In the genomic region with DNA sequence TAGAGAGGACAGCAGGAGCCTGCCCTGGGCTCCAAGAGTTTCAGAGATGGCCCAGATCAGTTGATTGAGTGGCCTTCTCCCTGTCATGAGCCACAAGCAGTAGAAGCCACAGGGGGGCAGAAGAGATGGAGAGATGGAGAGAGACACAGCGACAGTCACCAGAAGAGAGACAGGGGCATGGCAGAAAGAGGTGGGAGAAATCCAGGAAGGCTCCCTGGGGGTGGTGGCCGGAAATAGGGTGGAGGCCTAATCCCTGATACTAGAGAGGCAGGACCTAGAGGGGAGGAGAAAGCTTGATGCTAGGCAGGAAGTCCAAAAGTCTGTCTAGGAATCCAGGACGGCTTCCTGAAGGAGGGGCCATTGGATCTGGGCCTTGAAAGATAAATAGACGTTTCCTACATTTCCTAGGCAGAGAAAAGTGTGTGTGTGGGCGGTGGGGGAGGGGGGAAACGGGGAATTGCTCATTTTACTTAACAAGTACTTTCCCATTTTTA, we compare ENCODE assay signal across 7 cellular contexts. TPM values are rescaled to one million over a fixed set of nuclear protein-coding genes. Genes with fewer than 3 reads are reported as not detected.
DNase-seq lines count a peak whose midpoint lies in the region; FAIRE-seq and TF ChIP-seq lines count a peak whose summit lies in the region.

No MANE protein-coding gene starts in this region.

- H3K4me1 ChIP-seq in OCI-LY7 (ENCODE audit: insufficient read depth, low read length, poor library complexity, severe bottlenecking) (peaks cover 23% of the 10 kb centered on the region), adipocyte (ENCODE audit: control insufficient read depth, insufficient read depth, low read length) (peaks cover 43% of the 10 kb centered on the region)

- intact Hi-C loops in OCI-LY7 (cut with micrococcal nuclease; ENCODE audit: unreplicated experiment): loop anchor here (1.0 kb wide), 1 partner anchor 116 kb away; no protein-coding TSS in a partner anchor

- no peak overlapping the region for H3K4me2 ChIP-seq in OCI-LY7 (ENCODE audit: low read length)

- no TSS peak for BruUV-seq in OCI-LY7 (replicated peaks; lab: Mats Ljungman, UMichigan)

- no peaks in the 10 kb centered on the region for H3K79me2 ChIP-seq in OCI-LY7 (ENCODE audit: insufficient read depth, low read depth, low read length)

- H3K9me2 ChIP-seq in OCI-LY7 (ENCODE audit: insufficient read depth, low read length): no peaks in the 10 kb centered on the region

- peak; percentile 72 for DNase-seq in GM13976 (ENCODE audit: low spot score)
- DNase-seq in OCI-LY7 (ENCODE audit: low spot score): peak; percentile 72
- DNase-seq in adipocyte (ENCODE audit: low read depth): peak; percentile 25
- no peak for DNase-seq in urothelium cell line (ENCODE audit: low spot score)
- DNase-seq in NCI-H2029 (lab: John Stamatoyannopoulos, UW): no peak

- CTCF ChIA-PET in OCI-LY7 (lab: Charles Lee; ENCODE audit: unreplicated experiment): interaction anchor here (0.5 kb wide), 1 partner anchor 122 kb away, joined by 3 read pairs; no protein-coding TSS in a partner anchor

- no peak overlapping the region for H2AFZ ChIP-seq in OCI-LY7 (ENCODE audit: low read length)

- H3K36me3 ChIP-seq in OCI-LY7 (ENCODE audit: insufficient read depth, low read length): no peaks in the 10 kb centered on the region
- no peaks in the 10 kb centered on the region for H3K36me3 ChIP-seq in adipocyte (ENCODE audit: control insufficient read depth, insufficient read depth, low read length, severe bottlenecking)

- in situ Hi-C loops in GM13976 (cut with MboI; ENCODE audit: low sequenced_read_pairs, unreplicated experiment): no loop called here

- H3K27me3 ChIP-seq in adipocyte (replicated peaks; ENCODE audit: control insufficient read depth, insufficient read depth, low read length): no peaks in the 10 kb centered on the region
- H3K27me3 ChIP-seq in layer of hippocampus (ENCODE audit: control insufficient read depth, insufficient read depth, low read length): no peaks in the 10 kb centered on the region

- POLR2A ChIA-PET in OCI-LY7 (lab: Charles Lee): interaction anchor here (0.5 to 1.0 kb wide), 2 partner anchors 109 to 605 kb away, joined by 3 read pairs; no protein-coding TSS in a partner anchor

- H3K27ac ChIP-seq in OCI-LY7 (ENCODE audit: low read depth, low read length, poor library complexity, severe bottlenecking) (no peak overlapping the region), layer of hippocampus (ENCODE audit: low read depth, low read length) (peak overlapping the region; percentile 42), temporal lobe (ENCODE audit: low read depth, low read length) (peak overlapping the region; percentile 5)

- no peak for FAIRE-seq in urothelium cell line (lab: Jason Lieb, UNC)

- TF ChIP-seq CTCF in GM13976 (IDR thresholded peaks at IDR 0.05; ENCODE audit: borderline replicate concordance, control extremely low read depth, extremely low read depth, insufficient read depth, missing control alignments) (peak; percentile 39), OCI-LY7 (conservative IDR thresholded peaks at IDR 0.05; ENCODE audit: low read length) (peak; percentile 81)

- peaks cover 3% of the 10 kb centered on the region; the same call in 1 of the 2 replicates for H3K9me3 ChIP-seq in OCI-LY7 (ENCODE audit: low read length)
- H3K9me3 ChIP-seq in adipocyte (ENCODE audit: control insufficient read depth, low read length): no peaks in the 10 kb centered on the region

- peak overlapping the region; percentile 82 for H3K9ac ChIP-seq in adipocyte (ENCODE audit: low read length)

- H3K4me3 ChIP-seq in OCI-LY7 (ENCODE audit: low read depth, low read length, poor library complexity, severe bottlenecking): no peak overlapping the region
- H3K4me3 ChIP-seq in adipocyte (ENCODE audit: low read length): peak overlapping the region; percentile 27

- H4K20me1 ChIP-seq in OCI-LY7 (ENCODE audit: insufficient read depth, low read length): no peaks in the 10 kb centered on the region

RNA-seq across cellular contexts. Expression of a gene that starts 9.6 kb away (rescaled TPM):
- total RNA-seq in OCI-LY7 (2014; rRNA removed; shearing (Covaris generic)): 111 and 134 TPM in 2 replicates
- 98.1 and 108 TPM in 2 replicates for total RNA-seq in OCI-LY7 (2022)
- 95.1 TPM for total RNA-seq in temporal lobe

RNA-seq across cellular contexts. Expression of a gene that starts 45.0 kb away (rescaled TPM):
- 64.9 and 69.1 TPM in 2 replicates for total RNA-seq in OCI-LY7 (2014; rRNA removed; shearing (Covaris generic))
- total RNA-seq in OCI-LY7 (2022): 124 and 138 TPM in 2 replicates
- total RNA-seq in temporal lobe: 26.1 TPM

Comparison
In these comparisons a context has a peak if more than half of its experiments do, and no peak if none do; other contexts are left out.
1. DNase-seq: peak in GM13976 (single experiment), OCI-LY7 (single experiment) and adipocyte (single experiment); none in urothelium cell line (single experiment) and NCI-H2029 (single experiment).